In genomic region chr1:16545682-16546095, GRCh38 we compare ENCODE assay signal across 1 cellular context.
TF ChIP-seq lines count a peak whose summit lies in the region.
"Not testable (repeated sequence)": the region's sequence is repeated elsewhere in the genome, so short reads cannot be mapped to it uniquely, and the experiment has no call there.

No MANE protein-coding gene starts in this region.

TF ChIP-seq in K562, 482 proteins besides CTCF, POLR2A, EP300 and RAD21 (continued from another document and continues in another):
- TF ChIP-seq ZNF407 (IDR thresholded peaks at IDR 0.05; ENCODE audit: low read depth) (peak; percentile 77), E2F1 (CRISPR knock-in tag; IDR thresholded peaks at IDR 0.05) (0 out of 2 replicates have a peak, but pooled peaks have one; percentile 45), SOX6 (IDR thresholded peaks at IDR 0.05) (peak; percentile 60; the same call in 1 of the 2 replicates), TARDBP (IDR thresholded peaks at IDR 0.05) (peak; percentile 87; the same call in 1 of the 2 replicates), ZSCAN29 (IDR thresholded peaks at IDR 0.05) (peak; percentile 88), BRD4 (IDR thresholded peaks at IDR 0.05) (peak; percentile 64; the same call in 1 of the 2 replicates), FOSL1 (tag; conservative IDR thresholded peaks at IDR 0.05) (peak; percentile 83), HNRNPLL (IDR thresholded peaks at IDR 0.05; ENCODE audit: low read depth, low read length, poor library complexity, severe bottlenecking) (peak; percentile 63), DMBX1 (CRISPR knock-in tag; IDR thresholded peaks at IDR 0.05; ENCODE audit: borderline replicate concordance) (0 out of 2 replicates have a peak, but pooled peaks have one; percentile 27), TEAD4 (IDR thresholded peaks at IDR 0.05; ENCODE audit: low read length) (peak; percentile 72), PHF21A (IDR thresholded peaks at IDR 0.05; ENCODE audit: borderline replicate concordance, low read depth) (0 out of 2 replicates have a peak, but pooled peaks have one; percentile 13), ETS1 (conservative IDR thresholded peaks at IDR 0.05; ENCODE audit: control insufficient read depth, low read depth, low read length) (peak; percentile 88), CEBPG (tag; conservative IDR thresholded peaks at IDR 0.05 in 1 of 2, IDR thresholded peaks at IDR 0.05 in 1 of 2) (0 out of 4 replicates have a peak, but pooled peaks of 1 of the 2 experiments have one; percentile 15), SMARCA5 (IDR thresholded peaks at IDR 0.05) (0 out of 2 replicates have a peak, but pooled peaks have one; percentile 32), ESRRA (IDR thresholded peaks at IDR 0.05; ENCODE audit: borderline replicate concordance, low read depth) (peak; percentile 58; the same call in 1 of the 2 replicates), ZBTB2 (IDR thresholded peaks at IDR 0.05) (peak; percentile 66; the same call in 1 of the 2 replicates), POLR2H (tag; IDR thresholded peaks at IDR 0.05; ENCODE audit: low read depth) (peak; percentile 100), ATF3 (CRISPR knock-in tag; conservative IDR thresholded peaks at IDR 0.05) (peak; percentile 49; the same call in 1 of the 2 replicates), NONO (IDR thresholded peaks at IDR 0.05; ENCODE audit: low read depth in 2 of 2, low read length in 1 of 2) (0 out of 4 replicates have a peak, but pooled peaks of 1 of the 2 experiments have one; percentile 30), KDM2B (CRISPR knock-in tag; IDR thresholded peaks at IDR 0.05) (0 out of 2 replicates have a peak, but pooled peaks have one; percentile 50), CC2D1A (IDR thresholded peaks at IDR 0.05) (peak; percentile 7; the same call in 1 of the 2 replicates), JUND (IDR thresholded peaks at IDR 0.05; ENCODE audit: borderline replicate concordance, low read depth, low read length) (peak; percentile 34), AFF1 (IDR thresholded peaks at IDR 0.05; ENCODE audit: low read depth in 1 of 2, partially characterized antibody in 2 of 2) (peak in 1 of 2 experiments; percentile 84), ZBTB5 (IDR thresholded peaks at IDR 0.05) (peak; percentile 82), ATF7 (IDR thresholded peaks at IDR 0.05) (peak; percentile 65), BDP1 (IDR thresholded peaks at IDR 0.05; ENCODE audit: insufficient read depth, insufficient read length) (peak; percentile 57), HDAC1 (IDR thresholded peaks at IDR 0.05) (peak in 1 of 2 experiments; percentile 97; a peak in 2 of 4 replicates), TBP (optimal IDR thresholded peaks at IDR 0.05; ENCODE audit: low read depth, low read length) (peak; percentile 57), RCOR1 (IDR thresholded peaks at IDR 0.05; ENCODE audit: borderline replicate concordance in 1 of 2, low read depth in 2 of 2, low read length in 2 of 2) (0 out of 4 replicates have a peak, but pooled peaks of 1 of the 2 experiments have one; percentile 12), POLR3A (IDR thresholded peaks at IDR 0.05; ENCODE audit: borderline replicate concordance, extremely low read depth, insufficient read depth, insufficient read length) (peak; percentile 72), MTA1 (IDR thresholded peaks at IDR 0.05; ENCODE audit: borderline replicate concordance) (peak; percentile 80), L3MBTL2 (IDR thresholded peaks at IDR 0.05) (0 out of 2 replicates have a peak, but pooled peaks have one; percentile 37), TRIM24 (IDR thresholded peaks at IDR 0.05) (peak in 1 of 2 experiments; percentile 60; a peak in 2 of 4 replicates), EGR1 (conservative IDR thresholded peaks at IDR 0.05) (peak; percentile 73), CSDE1 (IDR thresholded peaks at IDR 0.05) (peak in 1 of 2 experiments; percentile 80; a peak in 2 of 4 replicates), GABPA (tag; conservative IDR thresholded peaks at IDR 0.05; ENCODE audit: low read depth) (peak; percentile 43; the same call in 1 of the 2 replicates), NCOA2 (IDR thresholded peaks at IDR 0.05; ENCODE audit: partially characterized antibody in 2 of 2) (peak in 1 of 2 experiments; percentile 73), CREM (IDR thresholded peaks at IDR 0.05; ENCODE audit: low read depth) (peak; percentile 76), RFX1 (IDR thresholded peaks at IDR 0.05) (0 out of 2 replicates have a peak, but pooled peaks have one; percentile 12), BRF1 (IDR thresholded peaks at IDR 0.05; ENCODE audit: borderline replicate concordance, extremely low read depth, insufficient read length) (peak; percentile 57), TBL1XR1 (IDR thresholded peaks at IDR 0.05; ENCODE audit: low read length in 2 of 2) (peak in 1 of 2 experiments; percentile 92; a peak in 2 of 4 replicates)
- TF ChIP-seq TEAD4 (CRISPR knock-in tag; IDR thresholded peaks at IDR 0.05; ENCODE audit: borderline replicate concordance); CEBPG (CRISPR knock-in tag; IDR thresholded peaks at IDR 0.05); ATF3 (IDR thresholded peaks at IDR 0.05); JUND (tag; IDR thresholded peaks at IDR 0.05; ENCODE audit: borderline replicate concordance, low read depth, low read length): not testable (repeated sequence)
